Comparison of ENCODE assay signal across 8 cellular contexts in genomic region chrX:16123222-16123786, GRCh38. TPM values are rescaled to one million over a fixed set of nuclear protein-coding genes. Genes with fewer than 3 reads are reported as not detected.
DNase-seq lines count a peak whose midpoint lies in the region; ATAC-seq, FAIRE-seq and TF ChIP-seq lines count a peak whose summit lies in the region.

GRPR (plus strand) TSS chrX:16123565; CDS start chrX:16123954, 389 bp downstream.

- no peak for TF ChIP-seq RAD21 in HepG2 (CRISPR knock-in tag; IDR thresholded peaks at IDR 0.05)

- TF ChIP-seq EP300 in HepG2 (IDR thresholded peaks at IDR 0.05; ENCODE audit: low read depth in 2 of 2, low read length in 2 of 2) (no peak), HepG2 (CRISPR knock-in tag; IDR thresholded peaks at IDR 0.05; ENCODE audit: borderline replicate concordance) (no peak)

- H2AFZ ChIP-seq in HepG2 (ENCODE audit: low read length) = no peak within 1 kb of the TSS

- in situ Hi-C loops in HepG2 (cut with HindIII; ENCODE audit: extremely low pct_ligation_motif_present, low pct_unique_long_range_greater_than_20kb) = no loop called here

- intact Hi-C loops in HepG2 (cut with micrococcal nuclease; ENCODE audit: unreplicated experiment) = loop anchor here (10.0 kb wide), 1 partner anchor 571 kb away; no protein-coding TSS in a partner anchor

- peak; percentile 73 for DNase-seq in AG20443 (ENCODE audit: low spot score)
- DNase-seq in NCI-H460 (ENCODE audit: extremely low read depth, low read depth) = peak; percentile 77
- peak; percentile 24 to 43 for DNase-seq in activated CD4-positive, alpha-beta T cell treated with anti-CD3 and anti-CD28 coated beads for 24 hours (ENCODE audit: low read depth in 2 of 2)
- DNase-seq in dermis blood vessel endothelial cell = peak; percentile 85
- peak; percentile 35 for DNase-seq in HepG2 (ENCODE audit: low spot score)
- peak; percentile 16 to 20 (median 18) for DNase-seq in stimulated activated CD4-positive, alpha-beta T cell treated with anti-CD3 and anti-CD28 coated beads, TNF-alpha, amount 100 ng/mL, for 4 hours (ENCODE audit: low read depth in 3 of 3)

- POLR2A ChIA-PET in HepG2 (lab: Yijun Ruan, JAX) = no interaction called here

- no peak for TF ChIP-seq POLR2A in HepG2 (IDR thresholded peaks at IDR 0.05; ENCODE audit: insufficient read depth in 1 of 2, low read depth in 2 of 2, low read length in 2 of 2)

- TF ChIP-seq CTCF in HepG2 (CRISPR knock-in tag; IDR thresholded peaks at IDR 0.05) = peak; percentile 67

- ATAC-seq in GM19035 (IDR thresholded peaks at IDR 0.05; ENCODE audit: unreplicated experiment) (peak; percentile 58), HG03432 (IDR thresholded peaks at IDR 0.05; ENCODE audit: unreplicated experiment) (peak; percentile 38), HepG2 (peak; percentile 98)

- no peaks in the 10 kb centered on the region for H4K20me1 ChIP-seq in HepG2 (ENCODE audit: insufficient read depth, low read length)

- H3K27me3 ChIP-seq in HepG2 (ENCODE audit: control insufficient read depth in 1 of 2, insufficient read depth in 2 of 2, low read length in 2 of 2) = no peaks in the 10 kb centered on the region

- WGBS in HepG2 (ENCODE audit: low lambda C conversion rate) = 2% methylated on average over 6 of the region's 6 CpGs

- H3K4me2 ChIP-seq in HepG2 (ENCODE audit: low read depth, low read length) = no peak within 1 kb of the TSS

- H3K79me2 ChIP-seq in HepG2 (ENCODE audit: insufficient read depth, low read length) = no peaks in the 10 kb centered on the region

- H3K4me1 ChIP-seq in HepG2 (ENCODE audit: insufficient read depth, low read length) = no peaks in the 10 kb centered on the region

- no peaks in the 10 kb centered on the region for H3K36me3 ChIP-seq in HepG2 (replicated peaks in 1 of 2; ENCODE audit: control insufficient read depth in 1 of 2, insufficient read depth in 2 of 2, low read length in 2 of 2)

- FAIRE-seq in HepG2 (lab: Jason Lieb, UNC) = peak; percentile 72

- H3K9me3 ChIP-seq in HepG2 (ENCODE audit: low read length) = no peaks in the 10 kb centered on the region

- no peak within 1 kb of the TSS for H3K9ac ChIP-seq in HepG2 (ENCODE audit: insufficient read depth, low read depth, low read length)

- H3K27ac ChIP-seq in HepG2 (ENCODE audit: extremely low read length, insufficient read depth, low read length) = no peak within 1 kb of the TSS

- CTCF ChIA-PET in HepG2 (lab: Yijun Ruan, JAX; ENCODE audit: low intra/inter-chr PET ratio, low total read pairs) = no interaction called here

- H3K4me3 ChIP-seq in HepG2 (replicated peaks in 1 of 3; ENCODE audit: insufficient read depth in 1 of 3, low read depth in 2 of 3, low read length in 3 of 3) = no peak within 1 kb of the TSS

- BruUV-seq in HepG2 (replicated peaks; lab: Mats Ljungman, UMichigan) = no TSS peak

TF ChIP-seq in HepG2, 621 proteins besides CTCF, POLR2A, EP300 and RAD21 (continues in another document):
- TF ChIP-seq NFYB (CRISPR knock-in tag; IDR thresholded peaks at IDR 0.05) (peak; percentile 23; the same call in 1 of the 2 replicates), ZNF496 (CRISPR knock-in tag; IDR thresholded peaks at IDR 0.05; ENCODE audit: insufficient replicate concordance) (no peak), ZMYM3 (CRISPR knock-in tag; IDR thresholded peaks at IDR 0.05) (no peak), STAG1 (CRISPR knock-in tag; IDR thresholded peaks at IDR 0.05) (peak; percentile 31), NFKBIZ (CRISPR knock-in tag; IDR thresholded peaks at IDR 0.05) (no peak), PRDM4 (CRISPR knock-in tag; IDR thresholded peaks at IDR 0.05; ENCODE audit: borderline replicate concordance) (no peak), ZNF746 (CRISPR knock-in tag; IDR thresholded peaks at IDR 0.05) (no peak), ZNF773 (CRISPR knock-in tag; IDR thresholded peaks at IDR 0.05; ENCODE audit: borderline replicate concordance) (no peak)
- TF ChIP-seq, protein P1, sequence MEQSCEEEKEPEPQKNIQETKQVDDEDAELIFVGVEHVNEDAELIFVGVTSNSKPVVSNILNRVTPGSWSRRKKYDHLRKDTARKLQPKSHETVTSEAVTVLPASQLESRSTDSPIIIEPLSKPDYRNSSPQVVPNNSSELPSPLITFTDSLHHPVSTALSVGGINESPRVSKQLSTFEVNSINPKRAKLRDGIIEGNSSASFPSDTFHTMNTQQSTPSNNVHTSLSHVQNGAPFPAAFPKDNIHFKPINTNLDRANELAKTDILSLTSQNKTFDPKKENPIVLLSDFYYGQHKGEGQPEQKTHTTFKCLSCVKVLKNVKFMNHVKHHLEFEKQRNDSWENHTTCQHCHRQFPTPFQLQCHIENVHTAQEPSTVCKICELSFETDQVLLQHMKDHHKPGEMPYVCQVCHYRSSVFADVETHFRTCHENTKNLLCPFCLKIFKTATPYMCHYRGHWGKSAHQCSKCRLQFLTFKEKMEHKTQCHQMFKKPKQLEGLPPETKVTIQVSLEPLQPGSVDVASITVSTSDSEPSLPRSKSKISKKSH (CRISPR knock-in tag; IDR thresholded peaks at IDR 0.05; ENCODE audit: borderline replicate concordance) = no peak
- TF ChIP-seq, protein P2, sequence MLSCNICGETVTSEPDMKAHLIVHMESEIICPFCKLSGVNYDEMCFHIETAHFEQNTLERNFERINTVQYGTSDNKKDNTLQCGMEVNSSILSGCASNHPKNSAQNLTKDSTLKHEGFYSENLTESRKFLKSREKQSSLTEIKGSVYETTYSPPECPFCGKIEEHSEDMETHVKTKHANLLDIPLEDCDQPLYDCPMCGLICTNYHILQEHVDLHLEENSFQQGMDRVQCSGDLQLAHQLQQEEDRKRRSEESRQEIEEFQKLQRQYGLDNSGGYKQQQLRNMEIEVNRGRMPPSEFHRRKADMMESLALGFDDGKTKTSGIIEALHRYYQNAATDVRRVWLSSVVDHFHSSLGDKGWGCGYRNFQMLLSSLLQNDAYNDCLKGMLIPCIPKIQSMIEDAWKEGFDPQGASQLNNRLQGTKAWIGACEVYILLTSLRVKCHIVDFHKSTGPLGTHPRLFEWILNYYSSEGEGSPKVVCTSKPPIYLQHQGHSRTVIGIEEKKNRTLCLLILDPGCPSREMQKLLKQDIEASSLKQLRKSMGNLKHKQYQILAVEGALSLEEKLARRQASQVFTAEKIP (CRISPR knock-in tag; IDR thresholded peaks at IDR 0.05; ENCODE audit: borderline replicate concordance) = no peak

RNA-seq across cellular contexts. Expression of gene GRPR, which starts in this region (rescaled TPM):
- total RNA-seq in NCI-H460 (2014; rRNA removed; shearing (Covaris generic)) = not detected in 2 replicates
- not detected in 2 replicates for polyA plus RNA-seq in NCI-H460 (2014; cell fraction: nucleus; rRNA removed)
- total RNA-seq in dermis blood vessel endothelial cell = not detected in 2 replicates
- total RNA-seq in HepG2 (2016; rRNA removed; fragmentation: Illumina TruSeq; extraction: Trizol) = 0.04 TPM in 1 of 2 replicates, not detected in the other
- total RNA-seq in HepG2 (2016; cell fraction: cytosol; rRNA removed; fragmentation: Illumina TruSeq; extraction: Trizol; ENCODE audit: low read depth) = not detected in 2 replicates
- 0.04 TPM in 1 of 2 replicates, not detected in the other for total RNA-seq in HepG2 (2016; cell fraction: insoluble cytoplasmic fraction; rRNA removed; fragmentation: Illumina TruSeq; extraction: Trizol)
- total RNA-seq in HepG2 (2016; cell fraction: membrane; rRNA removed; fragmentation: Illumina TruSeq; extraction: Trizol) = not detected in 2 replicates
- total RNA-seq in HepG2 (2016; cell fraction: nucleus; rRNA removed; fragmentation: Illumina TruSeq; extraction: Trizol) = not detected in 2 replicates
- polyA plus RNA-seq in HepG2 (2011; rRNA removed) = 0.03 and 0.05 TPM in 2 replicates
- polyA plus RNA-seq in HepG2 (2011; cell fraction: cytosol; rRNA removed) = 0.04 and 0.08 TPM in 2 replicates
- polyA plus RNA-seq in HepG2 (2011; cell fraction: nucleus; rRNA removed) = 0.07 TPM in 1 of 2 replicates, not detected in the other
- not detected in 2 replicates for polyA plus RNA-seq in HepG2 (2012)
- polyA plus RNA-seq in HepG2 (2016; cell fraction: cytosol; fragmentation: Illumina TruSeq; extraction: Trizol; ENCODE audit: low read depth) = not detected in 2 replicates
- polyA plus RNA-seq in HepG2 (2016; cell fraction: insoluble cytoplasmic fraction; fragmentation: Illumina TruSeq; extraction: Trizol; ENCODE audit: low read depth) = not detected in 2 replicates
- not detected in 2 replicates for polyA plus RNA-seq in HepG2 (2016; cell fraction: membrane; fragmentation: Illumina TruSeq; extraction: Trizol; ENCODE audit: low read depth)
- not detected in 2 replicates for polyA plus RNA-seq in HepG2 (2016; cell fraction: nucleus; fragmentation: Illumina TruSeq; extraction: Trizol; ENCODE audit: insufficient read depth, low read depth)
- polyA minus RNA-seq in HepG2 (2011; rRNA and poly(A)+ RNA removed; ENCODE audit: low replicate concordance) = 0.12 and 0.37 TPM in 2 replicates
- polyA minus RNA-seq in HepG2 (2011; cell fraction: cytosol; rRNA and poly(A)+ RNA removed) = not detected in 2 replicates
- not detected in 2 replicates for polyA minus RNA-seq in HepG2 (2011; cell fraction: nucleus; rRNA and poly(A)+ RNA removed)

Comparison
In these comparisons a context has a peak if more than half of its experiments do, and no peak if none do; other contexts are left out.
1. Peak in DNase-seq in NCI-H460; RNA of the gene not detected or under 1 TPM.
2. Peak in DNase-seq in dermis blood vessel endothelial cell; RNA of the gene not detected or under 1 TPM.
3. Peak in DNase-seq and ATAC-seq in HepG2; RNA of the gene not detected or under 1 TPM.
4. DNase-seq: peak in every context shown above with its lines; median percentile 85 in dermis blood vessel endothelial cell; 77 in NCI-H460; 73 in AG20443; 35 in HepG2; 34 in activated CD4-positive, alpha-beta T cell treated with anti-CD3 and anti-CD28 coated beads for 24 hours; 18 in stimulated activated CD4-positive, alpha-beta T cell treated with anti-CD3 and anti-CD28 coated beads, TNF-alpha, amount 100 ng/mL, for 4 hours.
5. ATAC-seq: peak in every context shown above with its lines; median percentile 98 in HepG2; 58 in GM19035; 38 in HG03432.